In the genomic region with DNA sequence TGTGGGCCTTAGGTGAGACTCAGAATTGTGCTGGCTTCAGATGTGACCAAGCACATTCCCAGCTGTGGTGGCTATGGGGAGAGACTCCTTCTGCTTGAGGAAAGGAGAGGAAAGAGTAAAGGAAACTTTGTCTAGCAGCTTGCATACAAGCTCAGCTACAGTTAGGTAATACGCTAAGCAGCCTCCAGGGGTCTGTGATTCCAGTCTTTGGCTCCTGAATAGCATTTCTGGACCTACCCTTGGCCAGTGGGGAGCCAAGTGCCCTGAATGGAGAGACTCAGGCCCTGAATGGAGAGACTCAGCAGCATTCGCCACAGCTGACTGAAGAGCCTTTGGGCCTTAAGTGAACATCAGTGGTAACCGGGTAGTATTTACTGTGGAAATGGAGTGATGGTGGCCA, we compare ENCODE assay signal across 1 cellular context.
TF ChIP-seq lines count a peak whose summit lies in the region.

No MANE protein-coding gene starts in this region.

TF ChIP-seq in H1, 55 proteins besides CTCF, POLR2A, EP300 and RAD21 (continued from another document):
- TF ChIP-seq, protein P1, sequence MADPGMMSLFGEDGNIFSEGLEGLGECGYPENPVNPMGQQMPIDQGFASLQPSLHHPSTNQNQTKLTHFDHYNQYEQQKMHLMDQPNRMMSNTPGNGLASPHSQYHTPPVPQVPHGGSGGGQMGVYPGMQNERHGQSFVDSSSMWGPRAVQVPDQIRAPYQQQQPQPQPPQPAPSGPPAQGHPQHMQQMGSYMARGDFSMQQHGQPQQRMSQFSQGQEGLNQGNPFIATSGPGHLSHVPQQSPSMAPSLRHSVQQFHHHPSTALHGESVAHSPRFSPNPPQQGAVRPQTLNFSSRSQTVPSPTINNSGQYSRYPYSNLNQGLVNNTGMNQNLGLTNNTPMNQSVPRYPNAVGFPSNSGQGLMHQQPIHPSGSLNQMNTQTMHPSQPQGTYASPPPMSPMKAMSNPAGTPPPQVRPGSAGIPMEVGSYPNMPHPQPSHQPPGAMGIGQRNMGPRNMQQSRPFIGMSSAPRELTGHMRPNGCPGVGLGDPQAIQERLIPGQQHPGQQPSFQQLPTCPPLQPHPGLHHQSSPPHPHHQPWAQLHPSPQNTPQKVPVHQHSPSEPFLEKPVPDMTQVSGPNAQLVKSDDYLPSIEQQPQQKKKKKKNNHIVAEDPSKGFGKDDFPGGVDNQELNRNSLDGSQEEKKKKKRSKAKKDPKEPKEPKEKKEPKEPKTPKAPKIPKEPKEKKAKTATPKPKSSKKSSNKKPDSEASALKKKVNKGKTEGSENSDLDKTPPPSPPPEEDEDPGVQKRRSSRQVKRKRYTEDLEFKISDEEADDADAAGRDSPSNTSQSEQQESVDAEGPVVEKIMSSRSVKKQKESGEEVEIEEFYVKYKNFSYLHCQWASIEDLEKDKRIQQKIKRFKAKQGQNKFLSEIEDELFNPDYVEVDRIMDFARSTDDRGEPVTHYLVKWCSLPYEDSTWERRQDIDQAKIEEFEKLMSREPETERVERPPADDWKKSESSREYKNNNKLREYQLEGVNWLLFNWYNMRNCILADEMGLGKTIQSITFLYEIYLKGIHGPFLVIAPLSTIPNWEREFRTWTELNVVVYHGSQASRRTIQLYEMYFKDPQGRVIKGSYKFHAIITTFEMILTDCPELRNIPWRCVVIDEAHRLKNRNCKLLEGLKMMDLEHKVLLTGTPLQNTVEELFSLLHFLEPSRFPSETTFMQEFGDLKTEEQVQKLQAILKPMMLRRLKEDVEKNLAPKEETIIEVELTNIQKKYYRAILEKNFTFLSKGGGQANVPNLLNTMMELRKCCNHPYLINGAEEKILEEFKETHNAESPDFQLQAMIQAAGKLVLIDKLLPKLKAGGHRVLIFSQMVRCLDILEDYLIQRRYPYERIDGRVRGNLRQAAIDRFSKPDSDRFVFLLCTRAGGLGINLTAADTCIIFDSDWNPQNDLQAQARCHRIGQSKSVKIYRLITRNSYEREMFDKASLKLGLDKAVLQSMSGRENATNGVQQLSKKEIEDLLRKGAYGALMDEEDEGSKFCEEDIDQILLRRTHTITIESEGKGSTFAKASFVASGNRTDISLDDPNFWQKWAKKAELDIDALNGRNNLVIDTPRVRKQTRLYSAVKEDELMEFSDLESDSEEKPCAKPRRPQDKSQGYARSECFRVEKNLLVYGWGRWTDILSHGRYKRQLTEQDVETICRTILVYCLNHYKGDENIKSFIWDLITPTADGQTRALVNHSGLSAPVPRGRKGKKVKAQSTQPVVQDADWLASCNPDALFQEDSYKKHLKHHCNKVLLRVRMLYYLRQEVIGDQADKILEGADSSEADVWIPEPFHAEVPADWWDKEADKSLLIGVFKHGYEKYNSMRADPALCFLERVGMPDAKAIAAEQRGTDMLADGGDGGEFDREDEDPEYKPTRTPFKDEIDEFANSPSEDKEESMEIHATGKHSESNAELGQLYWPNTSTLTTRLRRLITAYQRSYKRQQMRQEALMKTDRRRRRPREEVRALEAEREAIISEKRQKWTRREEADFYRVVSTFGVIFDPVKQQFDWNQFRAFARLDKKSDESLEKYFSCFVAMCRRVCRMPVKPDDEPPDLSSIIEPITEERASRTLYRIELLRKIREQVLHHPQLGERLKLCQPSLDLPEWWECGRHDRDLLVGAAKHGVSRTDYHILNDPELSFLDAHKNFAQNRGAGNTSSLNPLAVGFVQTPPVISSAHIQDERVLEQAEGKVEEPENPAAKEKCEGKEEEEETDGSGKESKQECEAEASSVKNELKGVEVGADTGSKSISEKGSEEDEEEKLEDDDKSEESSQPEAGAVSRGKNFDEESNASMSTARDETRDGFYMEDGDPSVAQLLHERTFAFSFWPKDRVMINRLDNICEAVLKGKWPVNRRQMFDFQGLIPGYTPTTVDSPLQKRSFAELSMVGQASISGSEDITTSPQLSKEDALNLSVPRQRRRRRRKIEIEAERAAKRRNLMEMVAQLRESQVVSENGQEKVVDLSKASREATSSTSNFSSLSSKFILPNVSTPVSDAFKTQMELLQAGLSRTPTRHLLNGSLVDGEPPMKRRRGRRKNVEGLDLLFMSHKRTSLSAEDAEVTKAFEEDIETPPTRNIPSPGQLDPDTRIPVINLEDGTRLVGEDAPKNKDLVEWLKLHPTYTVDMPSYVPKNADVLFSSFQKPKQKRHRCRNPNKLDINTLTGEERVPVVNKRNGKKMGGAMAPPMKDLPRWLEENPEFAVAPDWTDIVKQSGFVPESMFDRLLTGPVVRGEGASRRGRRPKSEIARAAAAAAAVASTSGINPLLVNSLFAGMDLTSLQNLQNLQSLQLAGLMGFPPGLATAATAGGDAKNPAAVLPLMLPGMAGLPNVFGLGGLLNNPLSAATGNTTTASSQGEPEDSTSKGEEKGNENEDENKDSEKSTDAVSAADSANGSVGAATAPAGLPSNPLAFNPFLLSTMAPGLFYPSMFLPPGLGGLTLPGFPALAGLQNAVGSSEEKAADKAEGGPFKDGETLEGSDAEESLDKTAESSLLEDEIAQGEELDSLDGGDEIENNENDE (IDR thresholded peaks at IDR 0.05; ENCODE audit: insufficient replicate concordance, low read length) = no peak
- no peak for TF ChIP-seq KDM1A (IDR thresholded peaks at IDR 0.05; ENCODE audit: borderline replicate concordance, low read length)
